ENCODE assay signal across 21 cellular contexts in genomic region chrX:118272237-118272636, GRCh38.
DNase-seq lines count a peak whose midpoint lies in the region; ATAC-seq and FAIRE-seq lines count a peak whose summit lies in the region.
"Had no signal": no experiment of that assay in that cellular context is flagged by ENCODE, and none has a peak within 500 bp of the region (broad histone marks: within the 10 kb centered on the region; RNA-seq: fewer than 3 reads in every experiment).

No MANE protein-coding gene starts in this region.

- no peaks in the 10 kb centered on the region for H3K9me3 ChIP-seq in small intestine (ENCODE audit: control insufficient read depth, low read depth)
- H3K9me3 ChIP-seq: HAP-1, right atrium auricular region, thoracic aorta had no signal

- no peak overlapping the region for H3K27ac ChIP-seq in small intestine (ENCODE audit: low read depth in 1 of 2, low read length in 1 of 2)
- H3K27ac ChIP-seq: 22Rv1, right atrium auricular region, thoracic aorta had no signal

- no peak for FAIRE-seq in small intestine (lab: Jason Lieb, UNC)
- FAIRE-seq: G401.6, HTR-8/SVneo had no signal

- H3K4me3 ChIP-seq in small intestine (ENCODE audit: low read depth in 1 of 2, low read length in 2 of 2): no peak overlapping the region
- H3K4me3 ChIP-seq: HAP-1, right atrium auricular region, thoracic aorta had no signal

- ATAC-seq in esophagus mucosa: peak; percentile 33
- ATAC-seq: activated CD4-positive, alpha-beta T cell treated with anti-CD3 and anti-CD28 coated beads for 36 hours; Right ventricle myocardium inferior had no signal

- H3K4me1 ChIP-seq in small intestine (ENCODE audit: control insufficient read depth in 2 of 2, insufficient read depth in 1 of 2, low read depth in 1 of 2, low read length in 1 of 2): no peaks in the 10 kb centered on the region
- H3K4me1 ChIP-seq: right atrium auricular region had no signal

- DNase-seq in DMS 273 (lab: John Stamatoyannopoulos, UW; ENCODE audit: unreplicated experiment) (peak; percentile 11), DMS 273 treated with DMSO at 0.1 percent for 48 hours (lab: John Stamatoyannopoulos, UW) (no peak), SW480 (ENCODE audit: low spot score) (peak; percentile 11), small intestine (peak; percentile 30), islet precursor cell (no peak), DMS153 treated with DMSO at 0.1 percent for 48 hours (lab: John Stamatoyannopoulos, UW; ENCODE audit: unreplicated experiment) (no peak)
- DNase-seq in stimulated activated CD4-positive, alpha-beta T cell treated with anti-CD3 and anti-CD28 coated beads, Interleukin-4, amount 100 ng/mL, for 4 hours: no peak
- DNase-seq: activated CD4-positive, alpha-beta T cell treated with anti-CD3 and anti-CD28 coated beads for 36 hours; activated naive CD4-positive, alpha-beta T cell treated with anti-CD3 and anti-CD28 coated beads, Interleukin-2, amount 50 U/mL, for 16 hours; CD4-positive, CD25-positive, alpha-beta regulatory T cell; effector memory CD4-positive, alpha-beta T cell; MV-4-11; NCI-H2029 treated with DMSO at 0.1 percent for 48 hours had no signal

- H3K36me3 ChIP-seq in small intestine (ENCODE audit: control insufficient read depth in 2 of 2, insufficient read depth in 2 of 2, low read length in 2 of 2): no peaks in the 10 kb centered on the region
- H3K36me3 ChIP-seq: HAP-1, right atrium auricular region, thoracic aorta had no signal

- H3K27me3 ChIP-seq in small intestine (ENCODE audit: control insufficient read depth in 2 of 2, insufficient read depth in 2 of 2, low read length in 2 of 2): no peaks in the 10 kb centered on the region
- H3K27me3 ChIP-seq: right atrium auricular region had no signal

Comparison
In these comparisons a context has a peak if more than half of its experiments do, and no peak if none do; other contexts are left out.
1. DNase-seq: peak in DMS 273 (single experiment), SW480 (single experiment) and small intestine (single experiment); none in DMS 273 treated with DMSO at 0.1 percent for 48 hours (single experiment), islet precursor cell (single experiment), stimulated activated CD4-positive, alpha-beta T cell treated with anti-CD3 and anti-CD28 coated beads, Interleukin-4, amount 100 ng/mL, for 4 hours (0 of 2) and DMS153 treated with DMSO at 0.1 percent for 48 hours (single experiment).